1 cellular context compared by ENCODE assay signal in the genomic region with DNA sequence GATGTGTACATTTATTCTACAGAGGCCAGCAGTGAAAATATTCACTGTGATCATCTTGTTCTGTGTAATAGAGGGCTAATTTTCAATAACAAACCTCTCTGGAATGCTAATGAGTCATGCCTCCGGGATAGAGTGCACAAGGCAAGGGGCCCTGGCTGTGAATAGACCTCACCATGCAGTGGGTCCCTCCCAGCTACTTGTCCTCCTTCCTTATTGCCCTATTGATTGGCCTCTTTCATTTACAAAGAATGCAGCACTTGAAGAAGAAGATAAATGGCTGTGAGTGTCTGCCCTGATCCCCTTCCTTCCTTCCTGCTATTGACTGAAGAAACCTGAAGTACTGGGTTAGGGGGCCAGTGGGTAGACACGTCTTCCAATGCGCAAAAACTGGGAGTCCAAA.
TF ChIP-seq lines count a peak whose summit lies in the region.

No MANE protein-coding gene starts in this region.

TF ChIP-seq in HepG2, 621 proteins besides CTCF, POLR2A, EP300 and RAD21:
- TF ChIP-seq ZSCAN20 (CRISPR knock-in tag; IDR thresholded peaks at IDR 0.05; ENCODE audit: borderline replicate concordance) (no peak), FOSL2 (CRISPR knock-in tag; IDR thresholded peaks at IDR 0.05) (peak; percentile 52)
- TF ChIP-seq, protein P1, sequence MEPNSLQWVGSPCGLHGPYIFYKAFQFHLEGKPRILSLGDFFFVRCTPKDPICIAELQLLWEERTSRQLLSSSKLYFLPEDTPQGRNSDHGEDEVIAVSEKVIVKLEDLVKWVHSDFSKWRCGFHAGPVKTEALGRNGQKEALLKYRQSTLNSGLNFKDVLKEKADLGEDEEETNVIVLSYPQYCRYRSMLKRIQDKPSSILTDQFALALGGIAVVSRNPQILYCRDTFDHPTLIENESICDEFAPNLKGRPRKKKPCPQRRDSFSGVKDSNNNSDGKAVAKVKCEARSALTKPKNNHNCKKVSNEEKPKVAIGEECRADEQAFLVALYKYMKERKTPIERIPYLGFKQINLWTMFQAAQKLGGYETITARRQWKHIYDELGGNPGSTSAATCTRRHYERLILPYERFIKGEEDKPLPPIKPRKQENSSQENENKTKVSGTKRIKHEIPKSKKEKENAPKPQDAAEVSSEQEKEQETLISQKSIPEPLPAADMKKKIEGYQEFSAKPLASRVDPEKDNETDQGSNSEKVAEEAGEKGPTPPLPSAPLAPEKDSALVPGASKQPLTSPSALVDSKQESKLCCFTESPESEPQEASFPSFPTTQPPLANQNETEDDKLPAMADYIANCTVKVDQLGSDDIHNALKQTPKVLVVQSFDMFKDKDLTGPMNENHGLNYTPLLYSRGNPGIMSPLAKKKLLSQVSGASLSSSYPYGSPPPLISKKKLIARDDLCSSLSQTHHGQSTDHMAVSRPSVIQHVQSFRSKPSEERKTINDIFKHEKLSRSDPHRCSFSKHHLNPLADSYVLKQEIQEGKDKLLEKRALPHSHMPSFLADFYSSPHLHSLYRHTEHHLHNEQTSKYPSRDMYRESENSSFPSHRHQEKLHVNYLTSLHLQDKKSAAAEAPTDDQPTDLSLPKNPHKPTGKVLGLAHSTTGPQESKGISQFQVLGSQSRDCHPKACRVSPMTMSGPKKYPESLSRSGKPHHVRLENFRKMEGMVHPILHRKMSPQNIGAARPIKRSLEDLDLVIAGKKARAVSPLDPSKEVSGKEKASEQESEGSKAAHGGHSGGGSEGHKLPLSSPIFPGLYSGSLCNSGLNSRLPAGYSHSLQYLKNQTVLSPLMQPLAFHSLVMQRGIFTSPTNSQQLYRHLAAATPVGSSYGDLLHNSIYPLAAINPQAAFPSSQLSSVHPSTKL (CRISPR knock-in tag; IDR thresholded peaks at IDR 0.05): 0 out of 2 replicates have a peak, but pooled peaks have one; percentile 16
